Comparison of ENCODE assay signal across 8 cellular contexts in genomic region chr10:50990568-50991495, GRCh38.
DNase-seq lines count a peak whose midpoint lies in the region; ATAC-seq and TF ChIP-seq lines count a peak whose summit lies in the region.

No MANE protein-coding gene starts in this region.

- no peaks in the 10 kb centered on the region for H3K36me3 ChIP-seq in cardiac muscle cell
- no peaks in the 10 kb centered on the region for H3K36me3 ChIP-seq in parathyroid adenoma (ENCODE audit: control insufficient read depth, insufficient read depth, low read length)

- no peak overlapping the region for H3K9ac ChIP-seq in parathyroid adenoma

- POLR2A ChIA-PET in activated CD8-positive, alpha-beta T cell treated with anti-CD3 and anti-CD28 coated beads for 36 hours (lab: Charles Lee): no interaction called here

- no peak overlapping the region for H3K27ac Mint-ChIP-seq in activated CD8-positive, alpha-beta T cell treated with anti-CD3 and anti-CD28 coated beads for 36 hours

- H3K4me3 ChIP-seq in cardiac muscle cell (peak overlapping the region; percentile 57), parathyroid adenoma (ENCODE audit: low read depth, low read length) (peak overlapping the region; percentile 66)

- H3K9me3 ChIP-seq in cardiac muscle cell (ENCODE audit: low read depth): no peaks in the 10 kb centered on the region
- no peaks in the 10 kb centered on the region for H3K9me3 ChIP-seq in parathyroid adenoma (ENCODE audit: control insufficient read depth, low read length)

- peak; percentile 21 for DNase-seq in stimulated activated CD4-positive, alpha-beta T cell treated with anti-CD3 and anti-CD28 coated beads, Interleukin-15, amount 100 ng/mL, for 24 hours
- DNase-seq in stimulated activated CD4-positive, alpha-beta T cell treated with anti-CD3 and anti-CD28 coated beads, Interleukin-4, amount 100 ng/mL, for 4 hours: no peak
- DNase-seq in activated CD8-positive, alpha-beta T cell treated with anti-CD3 and anti-CD28 coated beads for 36 hours: peak; percentile 5
- DNase-seq in cardiac muscle cell (ENCODE audit: low read depth in 1 of 2, low spot score in 1 of 2) (peak; percentile 74 to 90), NCI-H146 (lab: John Stamatoyannopoulos, UW) (no peak), OCI-M1 (lab: John Stamatoyannopoulos, UW) (no peak)

- no peaks in the 10 kb centered on the region for H3K9me3 Mint-ChIP-seq in activated CD8-positive, alpha-beta T cell treated with anti-CD3 and anti-CD28 coated beads for 36 hours

- H3K79me2 ChIP-seq in parathyroid adenoma: no peaks in the 10 kb centered on the region

- H3K27ac ChIP-seq in cardiac muscle cell (peak overlapping the region; percentile 53), parathyroid adenoma (peak overlapping the region; percentile 58)

- peak overlapping the region; percentile 88 for H3K4me2 ChIP-seq in parathyroid adenoma (ENCODE audit: low read length)

- no peak for TF ChIP-seq CTCF in activated CD8-positive, alpha-beta T cell treated with anti-CD3 and anti-CD28 coated beads for 36 hours (IDR thresholded peaks at IDR 0.05)
- TF ChIP-seq CTCF in cardiac muscle cell (IDR thresholded peaks at IDR 0.05; ENCODE audit: low read depth, low read length) (no peak), parathyroid adenoma (IDR thresholded peaks at IDR 0.05) (no peak)

- peak overlapping the region; percentile 80 for H2AFZ ChIP-seq in parathyroid adenoma

- H3K4me3 Mint-ChIP-seq in activated CD8-positive, alpha-beta T cell treated with anti-CD3 and anti-CD28 coated beads for 36 hours: peak overlapping the region; percentile 54

- ATAC-seq in activated CD8-positive, alpha-beta T cell treated with anti-CD3 and anti-CD28 coated beads for 36 hours: peak; percentile 37
- no peak for ATAC-seq in HG02870 (IDR thresholded peaks at IDR 0.05; ENCODE audit: unreplicated experiment)

- CTCF ChIA-PET in activated CD8-positive, alpha-beta T cell treated with anti-CD3 and anti-CD28 coated beads for 36 hours (lab: Charles Lee): no interaction called here

- H3K27me3 ChIP-seq in cardiac muscle cell (peaks cover 13% of the 10 kb centered on the region), parathyroid adenoma (ENCODE audit: control insufficient read depth, insufficient read depth, low read length) (no peaks in the 10 kb centered on the region)

- H3K27me3 Mint-ChIP-seq in activated CD8-positive, alpha-beta T cell treated with anti-CD3 and anti-CD28 coated beads for 36 hours: peaks cover 40% of the 10 kb centered on the region

- intact Hi-C loops in activated CD8-positive, alpha-beta T cell treated with anti-CD3 and anti-CD28 coated beads for 36 hours (cut with micrococcal nuclease): no loop called here

- peaks cover 18% of the 10 kb centered on the region for H3K4me1 ChIP-seq in cardiac muscle cell (ENCODE audit: low read depth)
- no peaks in the 10 kb centered on the region for H3K4me1 ChIP-seq in parathyroid adenoma

- H3K36me3 Mint-ChIP-seq in activated CD8-positive, alpha-beta T cell treated with anti-CD3 and anti-CD28 coated beads for 36 hours (ENCODE audit: low read depth): no peaks in the 10 kb centered on the region

- peaks cover 4% of the 10 kb centered on the region for H3K4me1 Mint-ChIP-seq in activated CD8-positive, alpha-beta T cell treated with anti-CD3 and anti-CD28 coated beads for 36 hours (ENCODE audit: low read depth)

Comparison
In these comparisons a context has a peak if more than half of its experiments do, and no peak if none do; other contexts are left out.
1. DNase-seq: peak in stimulated activated CD4-positive, alpha-beta T cell treated with anti-CD3 and anti-CD28 coated beads, Interleukin-15, amount 100 ng/mL, for 24 hours (single experiment), activated CD8-positive, alpha-beta T cell treated with anti-CD3 and anti-CD28 coated beads for 36 hours (single experiment) and cardiac muscle cell (2 of 2); none in stimulated activated CD4-positive, alpha-beta T cell treated with anti-CD3 and anti-CD28 coated beads, Interleukin-4, amount 100 ng/mL, for 4 hours (0 of 2), NCI-H146 (single experiment) and OCI-M1 (single experiment).